19 cellular contexts compared by ENCODE assay signal in the genomic region with DNA sequence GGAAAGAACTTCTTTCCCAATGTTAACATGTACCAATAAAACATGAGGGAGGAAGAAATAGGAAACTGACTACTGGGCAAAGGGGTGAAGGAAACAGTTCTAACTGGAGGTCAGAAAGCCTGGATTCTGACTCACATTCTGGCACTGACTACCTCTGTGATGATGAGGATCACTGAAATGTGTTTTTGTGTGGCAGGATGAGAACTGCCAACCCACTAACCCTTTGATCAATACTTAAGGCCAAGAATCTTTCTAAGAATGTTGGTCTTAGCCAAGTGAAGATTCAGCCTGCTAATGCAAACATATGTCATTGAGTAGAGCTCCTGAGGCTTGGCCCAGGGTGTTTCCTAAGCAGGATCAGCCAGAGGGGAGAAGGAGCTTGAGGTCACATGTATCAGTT. TPM values are rescaled to one million over a fixed set of nuclear protein-coding genes. Genes with fewer than 3 reads are reported as not detected.
DNase-seq lines count a peak whose midpoint lies in the region; ATAC-seq and TF ChIP-seq lines count a peak whose summit lies in the region.
"Had no signal": no experiment of that assay in that cellular context is flagged by ENCODE, and none has a peak within 500 bp of the region (broad histone marks: within the 10 kb centered on the region; RNA-seq: fewer than 3 reads in every experiment).

No MANE protein-coding gene starts in this region.

- peak; percentile 58 for DNase-seq in AG10803 (ENCODE audit: low read depth)
- peak; percentile 14 for DNase-seq in HT1080 (ENCODE audit: low read depth)
- DNase-seq in cardiac fibroblast (ENCODE audit: low read depth in 2 of 2), result peak; percentile 4 to 18
- peak; percentile 36 for DNase-seq in fibroblast of peridontal ligament (ENCODE audit: extremely low read depth)
- DNase-seq in Right ventricle myocardium inferior (ENCODE audit: missing footprints), result no peak
- no peak for DNase-seq in NCI-H82 (lab: John Stamatoyannopoulos, UW)
- no peak for DNase-seq in posterior vena cava (ENCODE audit: low spot score)
- DNase-seq: DMS153, KG1, NCI-H1048, NCI-H1436 treated with DMSO at 0.1 percent for 48 hours, NCI-H2029 treated with DMSO at 0.1 percent for 48 hours, NCI-H510A treated with DMSO at 0.1 percent for 48 hours, SHP77 had no signal

- no peak for TF ChIP-seq CTCF in AG10803 (conservative IDR thresholded peaks at IDR 0.05; ENCODE audit: low read length)
- TF ChIP-seq CTCF in cardiac fibroblast (IDR thresholded peaks at IDR 0.05; ENCODE audit: low read depth, low read length), result no peak

- intact Hi-C loops in Right ventricle myocardium inferior (cut with DNase I) (no loop called here), posterior vena cava (cut with DNase I) (no loop called here)

- ATAC-seq in Right ventricle myocardium inferior (no peak), GM21576 (IDR thresholded peaks at IDR 0.05; ENCODE audit: unreplicated experiment) (no peak)
- ATAC-seq: GM23338, Panc1, SK-N-SH treated with all-trans-retinoic acid at 6 μM for 48 hours had no signal

- H3K4me3 ChIP-seq in AG10803 (ENCODE audit: low read length), result no peak overlapping the region
- H3K4me3 ChIP-seq in cardiac fibroblast (replicated peaks in 1 of 2; ENCODE audit: low read depth in 2 of 2, low read length in 2 of 2), result no peak overlapping the region
- H3K4me3 ChIP-seq: GM23338 had no signal

RNA-seq across cellular contexts. Expression of a gene that starts 4.6 kb away (rescaled TPM):
- total RNA-seq in HT1080 (2014; rRNA removed; shearing (Covaris generic)), result not detected in 2 replicates
- polyA plus RNA-seq in HT1080 (2015; cell fraction: cytosol; rRNA removed), result not detected in 2 replicates
- polyA plus RNA-seq in HT1080 (2015; cell fraction: nucleus; rRNA removed), result not detected in 2 replicates
- 0.68 TPM for total RNA-seq in Right ventricle myocardium inferior
- 10 to 100 TPM in 1 of 2 donors, 1 to 10 TPM in 1; 4.7 to 13.1 TPM for total RNA-seq in posterior vena cava
- total RNA-seq: A172, GM23338 had no signal

RNA-seq across cellular contexts. Expression of a gene that starts 26.0 kb away (rescaled TPM):
- 25.2 and 31.5 TPM in 2 replicates for total RNA-seq in HT1080 (2014; rRNA removed; shearing (Covaris generic))
- polyA plus RNA-seq in HT1080 (2015; cell fraction: cytosol; rRNA removed), result 28.6 and 30.9 TPM in 2 replicates
- 25.3 and 26.0 TPM in 2 replicates for polyA plus RNA-seq in HT1080 (2015; cell fraction: nucleus; rRNA removed)
- 8.3 TPM for total RNA-seq in Right ventricle myocardium inferior
- total RNA-seq in posterior vena cava, result 10 to 100 TPM in 1 of 2 donors, 1 to 10 TPM in 1; 8.5 to 10.5 TPM

RNA-seq across cellular contexts. Expression of a gene that starts 32.2 kb away (rescaled TPM):
- 0.16 TPM in 1 of 2 replicates, not detected in the other for total RNA-seq in HT1080 (2014; rRNA removed; shearing (Covaris generic))
- 0.10 and 0.23 TPM in 2 replicates for polyA plus RNA-seq in HT1080 (2015; cell fraction: cytosol; rRNA removed)
- 0.40 and 0.47 TPM in 2 replicates for polyA plus RNA-seq in HT1080 (2015; cell fraction: nucleus; rRNA removed)
- total RNA-seq in Right ventricle myocardium inferior (0.16 TPM), posterior vena cava (under 1 TPM; 0.14 to 0.42 TPM)
- total RNA-seq: A172, GM23338 had no signal
- polyA plus RNA-seq: GM23338 had no signal

RNA-seq across cellular contexts. Expression of a gene that starts 48.7 kb away (rescaled TPM):
- 0.37 TPM in 1 of 2 replicates, not detected in the other for total RNA-seq in HT1080 (2014; rRNA removed; shearing (Covaris generic))
- polyA plus RNA-seq in HT1080 (2015; cell fraction: cytosol; rRNA removed), result 0.33 TPM in 1 of 2 replicates, not detected in the other
- not detected in 2 replicates for polyA plus RNA-seq in HT1080 (2015; cell fraction: nucleus; rRNA removed)
- total RNA-seq in Right ventricle myocardium inferior (not detected), posterior vena cava (not detected)
- total RNA-seq: A172, GM23338 had no signal
- polyA plus RNA-seq: GM23338 had no signal

Comparison
In these comparisons a context has a peak if more than half of its experiments do, and no peak if none do; other contexts are left out.
1. DNase-seq: peak in AG10803 (single experiment), HT1080 (single experiment), cardiac fibroblast (2 of 2) and fibroblast of peridontal ligament (single experiment); none in Right ventricle myocardium inferior (single experiment), NCI-H82 (single experiment) and posterior vena cava (single experiment).